Comparison of ENCODE assay signal across 13 cellular contexts in the genomic region with DNA sequence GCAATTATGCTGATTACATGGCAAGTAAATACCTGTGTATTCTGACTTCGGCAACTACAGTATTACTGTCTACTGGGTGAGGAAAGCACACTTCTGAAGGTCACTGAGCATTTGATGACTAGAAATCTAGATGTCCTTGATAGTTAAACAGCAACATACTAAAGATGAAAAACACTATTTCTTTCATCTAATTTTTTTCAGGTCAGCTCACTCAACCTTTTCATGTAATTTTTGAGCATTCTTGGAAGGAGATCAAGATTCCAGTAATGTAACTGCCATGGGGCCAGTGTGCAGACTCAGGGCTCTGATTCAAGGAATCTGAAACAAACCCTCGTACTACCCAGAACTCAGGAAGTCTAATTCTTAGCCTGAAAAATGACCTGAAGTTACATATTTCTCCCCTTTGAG.
DNase-seq lines count a peak whose midpoint lies in the region; ATAC-seq and TF ChIP-seq lines count a peak whose summit lies in the region.
"Had no signal": no experiment of that assay in that cellular context is flagged by ENCODE, and none has a peak within 500 bp of the region (broad histone marks: within the 10 kb centered on the region; RNA-seq: fewer than 3 reads in every experiment).

No MANE protein-coding gene starts in this region.

- H3K36me3 ChIP-seq in IMR-90 (ENCODE audit: control insufficient read depth, insufficient read depth, low read length) (no peaks in the 10 kb centered on the region), gastroesophageal sphincter (no peaks in the 10 kb centered on the region), Peyer's patch (no peaks in the 10 kb centered on the region), neuronal stem cell (replicated peaks in 1 of 2; ENCODE audit: control insufficient read depth in 2 of 2, insufficient read depth in 2 of 2, low read length in 2 of 2) (no peaks in the 10 kb centered on the region)
- H3K36me3 ChIP-seq: BE2C had no signal

- POLR2A ChIA-PET in CD4-positive, alpha-beta T cell (lab: Charles Lee), result interaction anchor here (0.9 to 1.5 kb wide), 4 partner anchors 14 to 358 kb away, joined by 3 to 4 read pairs (median 4); no protein-coding TSS in a partner anchor
- POLR2A ChIA-PET in IMR-90 (lab: Charles Lee; ENCODE audit: unreplicated experiment), result no interaction called here

- H3K14ac ChIP-seq in IMR-90 (replicated peaks; ENCODE audit: low read depth, low read length) (no peak overlapping the region), neuronal stem cell (ENCODE audit: low read length) (no peak overlapping the region)

- TF ChIP-seq POLR2A in IMR-90 (IDR thresholded peaks at IDR 0.05; ENCODE audit: low read depth, low read length), result no peak
- TF ChIP-seq POLR2A in gastroesophageal sphincter (IDR thresholded peaks at IDR 0.05), result no peak
- TF ChIP-seq POLR2A in Peyer's patch (IDR thresholded peaks at IDR 0.05), result no peak

- H3K4me3 ChIP-seq in IMR-90 (ENCODE audit: insufficient read depth, low read depth, low read length) (no peak overlapping the region), gastroesophageal sphincter (no peak overlapping the region), Peyer's patch (no peak overlapping the region), neuronal stem cell (ENCODE audit: low read length in 2 of 2) (no peak overlapping the region)
- H3K4me3 ChIP-seq: coronary artery had no signal

- in situ Hi-C loops in IMR-90 (cut with MboI; ENCODE audit: low sequenced_read_pairs), result no loop called here

- TF ChIP-seq EP300 in gastroesophageal sphincter (IDR thresholded peaks at IDR 0.05), result no peak

- peaks cover 12% of the 10 kb centered on the region for H3K4me1 ChIP-seq in IMR-90 (ENCODE audit: control insufficient read depth, insufficient read depth, low read length)
- peaks cover 0 to 6% (median 0%) of the 10 kb centered on the region in 3 donors for H3K4me1 ChIP-seq in gastroesophageal sphincter
- no peaks in the 10 kb centered on the region for H3K4me1 ChIP-seq in Peyer's patch
- H3K4me1 ChIP-seq in neuronal stem cell (ENCODE audit: control insufficient read depth in 2 of 2, insufficient read depth in 1 of 2, low read depth in 1 of 2, low read length in 2 of 2), result peaks cover 0 to 3% of the 10 kb centered on the region in 2 donors
- H3K4me1 ChIP-seq: BE2C had no signal

- WGBS in IMR-90 (ENCODE audit: extremely low coverage in 2 of 2, insufficient read length in 1 of 2), 2 experiments, result no CpG with 5 or more reads among the region's 2 CpGs
- 42 to 45% methylated on average over 2 of the region's 2 CpGs for WGBS in gastroesophageal sphincter (ENCODE audit: low coverage in 1 of 2), 2 donors
- WGBS in neuronal stem cell (ENCODE audit: extremely low coverage in 2 of 2, insufficient read length in 2 of 2, insufficient replicate concordance in 1 of 2), 2 donors, result no CpG with 5 or more reads among the region's 2 CpGs

- no peak for TF ChIP-seq RAD21 in IMR-90 (IDR thresholded peaks at IDR 0.05; ENCODE audit: low read length)

- H4K91ac ChIP-seq in IMR-90 (ENCODE audit: insufficient read depth, low read depth, low read length), result no peak overlapping the region
- no peak overlapping the region for H4K91ac ChIP-seq in neuronal stem cell (ENCODE audit: low read depth, low read length, poor library complexity)

- H3K27ac ChIP-seq in CD4-positive, alpha-beta T cell (ENCODE audit: low read depth, low read length), result no peak overlapping the region
- H3K27ac ChIP-seq in IMR-90 (ENCODE audit: insufficient read depth, low read length), result no peak overlapping the region
- no peak overlapping the region for H3K27ac ChIP-seq in gastroesophageal sphincter
- no peak overlapping the region for H3K27ac ChIP-seq in Peyer's patch
- no peak overlapping the region for H3K27ac ChIP-seq in neuronal stem cell (replicated peaks; ENCODE audit: low read length)
- H3K27ac ChIP-seq: coronary artery had no signal

- peak overlapping the region; percentile 61 for H3K4me3 Mint-ChIP-seq in CD4-positive, alpha-beta T cell
- H3K4me3 Mint-ChIP-seq in activated naive CD8-positive, alpha-beta T cell, result peak overlapping the region; percentile 58

- H3K27ac Mint-ChIP-seq in CD4-positive, alpha-beta T cell, result peak overlapping the region; percentile 69
- peak overlapping the region; percentile 70 for H3K27ac Mint-ChIP-seq in activated naive CD8-positive, alpha-beta T cell

- BruUV-seq in IMR-90 (replicated peaks; lab: Mats Ljungman, UMichigan), result no TSS peak

- no peak overlapping the region for H3K56ac ChIP-seq in IMR-90 (ENCODE audit: extremely low read depth, insufficient read depth, low read length)

- intact Hi-C loops in CD4-positive, alpha-beta T cell (cut with DNase I, micrococcal nuclease), result no loop called here
- intact Hi-C loops in IMR-90 (cut with micrococcal nuclease), result no loop called here

- peaks cover 5% of the 10 kb centered on the region; the same call in 1 of the 2 replicates for H3K9me1 ChIP-seq in IMR-90 (ENCODE audit: insufficient read depth, low read length)

- no peak overlapping the region for H4K5ac ChIP-seq in IMR-90 (ENCODE audit: low read depth, low read length)

- H3K18ac ChIP-seq in IMR-90 (ENCODE audit: low read depth, low read length) (no peak overlapping the region), neuronal stem cell (ENCODE audit: low read length) (no peak overlapping the region)

- DNase-seq in CD4-positive, alpha-beta T cell, result no peak
- DNase-seq in IMR-90, result peak; percentile 48
- DNase-seq in iris pigment epithelial cell (ENCODE audit: low read depth), result peak; percentile 83
- no peak for DNase-seq in Peyer's patch
- no peak for DNase-seq in AG08396 (ENCODE audit: low spot score)
- no peak for DNase-seq in neuronal stem cell (ENCODE audit: low spot score)
- DNase-seq: BE2C, immature natural killer cell, retina, substantia nigra had no signal

- H2AK5ac ChIP-seq in IMR-90 (ENCODE audit: low read depth, low read length), result no peak overlapping the region
- no peak overlapping the region for H2AK5ac ChIP-seq in neuronal stem cell (ENCODE audit: low read depth, low read length)

- H3K4me1 Mint-ChIP-seq in CD4-positive, alpha-beta T cell (ENCODE audit: low read depth), result peaks cover 35% of the 10 kb centered on the region
- H3K4me1 Mint-ChIP-seq in activated naive CD8-positive, alpha-beta T cell (ENCODE audit: low read depth), result peaks cover 49% of the 10 kb centered on the region

- CTCF ChIA-PET in CD4-positive, alpha-beta T cell (lab: Charles Lee), result interaction anchor here (0.6 to 1.2 kb wide), 5 partner anchors 9 to 300 kb away, joined by 3 to 4 read pairs (median 3); no protein-coding TSS in a partner anchor
- CTCF ChIA-PET in IMR-90 (lab: Yijun Ruan, JAX), result interaction anchor here (1.2 kb wide), 1 partner anchor 337 kb away, joined by 4 read pairs; no protein-coding TSS in a partner anchor

- no peaks in the 10 kb centered on the region for H3K27me3 Mint-ChIP-seq in CD4-positive, alpha-beta T cell
- H3K27me3 Mint-ChIP-seq in activated naive CD8-positive, alpha-beta T cell, result no peaks in the 10 kb centered on the region

- H2BK120ac ChIP-seq in IMR-90 (ENCODE audit: low read depth, low read length) (no peak overlapping the region), neuronal stem cell (ENCODE audit: low read depth, low read length) (no peak overlapping the region)

- peaks cover 20% of the 10 kb centered on the region for H3K9me3 ChIP-seq in CD4-positive, alpha-beta T cell (ENCODE audit: control insufficient read depth, low read length)
- H3K9me3 ChIP-seq in IMR-90 (ENCODE audit: control insufficient read depth, insufficient read depth, low read length), result peaks cover 4% of the 10 kb centered on the region
- peaks cover 0 to 16% (median 0%) of the 10 kb centered on the region in 3 donors for H3K9me3 ChIP-seq in gastroesophageal sphincter
- no peaks in the 10 kb centered on the region for H3K9me3 ChIP-seq in Peyer's patch
- peaks cover 5 to 11% of the 10 kb centered on the region in 2 donors for H3K9me3 ChIP-seq in neuronal stem cell (replicated peaks in 1 of 2; ENCODE audit: control insufficient read depth in 2 of 2, insufficient read depth in 1 of 2, low read depth in 1 of 2, low read length in 2 of 2)
- H3K9me3 ChIP-seq: BE2C had no signal

- H3K23ac ChIP-seq in IMR-90 (ENCODE audit: low read depth, low read length) (no peak overlapping the region), neuronal stem cell (ENCODE audit: low read depth, low read length, poor library complexity) (no peak overlapping the region)

- no peak for TF ChIP-seq CTCF in CD4-positive, alpha-beta T cell (IDR thresholded peaks at IDR 0.05)
- no peak for TF ChIP-seq CTCF in IMR-90 (conservative IDR thresholded peaks at IDR 0.05; ENCODE audit: low read depth, low read length)
- TF ChIP-seq CTCF in gastroesophageal sphincter (IDR thresholded peaks at IDR 0.05), result no peak
- no peak for TF ChIP-seq CTCF in Peyer's patch (IDR thresholded peaks at IDR 0.05)

- no peak overlapping the region for H2BK5ac ChIP-seq in IMR-90 (ENCODE audit: low read depth, low read length, poor library complexity, severe bottlenecking)
- no peak overlapping the region for H2BK5ac ChIP-seq in neuronal stem cell (ENCODE audit: low read length)

- H3K9ac ChIP-seq in IMR-90 (ENCODE audit: low read depth, low read length) (no peak overlapping the region), neuronal stem cell (ENCODE audit: low read depth, low read length, poor library complexity) (no peak overlapping the region)

- no peaks in the 10 kb centered on the region for H3K27me3 ChIP-seq in CD4-positive, alpha-beta T cell (ENCODE audit: control insufficient read depth, insufficient read depth, low read length)
- peaks cover 9% of the 10 kb centered on the region for H3K27me3 ChIP-seq in IMR-90 (ENCODE audit: control insufficient read depth, insufficient read depth, low read length)
- no peaks in the 10 kb centered on the region for H3K27me3 ChIP-seq in gastroesophageal sphincter
- H3K27me3 ChIP-seq in Peyer's patch, result no peaks in the 10 kb centered on the region
- H3K27me3 ChIP-seq in neuronal stem cell (ENCODE audit: control insufficient read depth in 3 of 3, insufficient read depth in 3 of 3, low read depth in 1 of 3, low read length in 3 of 3), result peaks cover 0 to 4% (median 0%) of the 10 kb centered on the region in 3 experiments
- H3K27me3 ChIP-seq: BE2C had no signal

- H3K36me3 Mint-ChIP-seq in CD4-positive, alpha-beta T cell (ENCODE audit: low read depth), result peaks cover 15% of the 10 kb centered on the region
- H3K36me3 Mint-ChIP-seq in activated naive CD8-positive, alpha-beta T cell, result peaks cover 18% of the 10 kb centered on the region

- H2BK20ac ChIP-seq in IMR-90 (ENCODE audit: low read depth, low read length), result no peak overlapping the region

- dilution Hi-C loops in IMR-90 (cut with HindIII; ENCODE audit: low sequenced_read_pairs, unreplicated experiment), result no loop called here

- no peak overlapping the region for H2BK15ac ChIP-seq in IMR-90 (ENCODE audit: low read depth, low read length)
- no peak overlapping the region for H2BK15ac ChIP-seq in neuronal stem cell (ENCODE audit: low read length)

- H4K20me1 ChIP-seq in IMR-90 (ENCODE audit: insufficient read depth, low read length), result peaks cover 8% of the 10 kb centered on the region; the same call in 1 of the 2 replicates

- no peak overlapping the region for H2BK12ac ChIP-seq in neuronal stem cell (ENCODE audit: low read length)

- 0 out of 2 replicates have a peak overlapping the region, but pooled peaks have one; percentile 21 for H3K4me2 ChIP-seq in IMR-90 (ENCODE audit: low read depth, low read length)
- H3K4me2 ChIP-seq in neuronal stem cell (ENCODE audit: insufficient read depth, low read length, poor library complexity, severe bottlenecking), result no peak overlapping the region

- H3K9me3 Mint-ChIP-seq in CD4-positive, alpha-beta T cell, result peaks cover 6% of the 10 kb centered on the region
- peaks cover 19% of the 10 kb centered on the region for H3K9me3 Mint-ChIP-seq in activated naive CD8-positive, alpha-beta T cell (ENCODE audit: low read depth)

- H2AK9ac ChIP-seq in IMR-90 (replicated peaks; ENCODE audit: low read depth, low read length, poor library complexity), result no peak overlapping the region

- H3K4ac ChIP-seq in IMR-90 (ENCODE audit: low read depth, low read length) (no peak overlapping the region), neuronal stem cell (ENCODE audit: low read length) (no peak overlapping the region)

- no peak overlapping the region for H4K8ac ChIP-seq in IMR-90 (ENCODE audit: low read depth in 2 of 2, low read length in 2 of 2)
- H4K8ac ChIP-seq in neuronal stem cell (ENCODE audit: low read depth, low read length), result no peak overlapping the region

- H3K79me1 ChIP-seq in IMR-90 (ENCODE audit: low read depth in 1 of 2, low read length in 2 of 2) (no peaks in the 10 kb centered on the region), neuronal stem cell (ENCODE audit: low read depth, low read length) (no peaks in the 10 kb centered on the region)

- H2AFZ ChIP-seq in IMR-90 (replicated peaks; ENCODE audit: low read length, poor library complexity), result no peak overlapping the region
- H2AFZ ChIP-seq in neuronal stem cell (ENCODE audit: low read length), result no peak overlapping the region

- ATAC-seq in CD4-positive, alpha-beta T cell (ENCODE audit: poor library complexity), result peak; percentile 26
- peak; percentile 67 for ATAC-seq in IMR-90 (ENCODE audit: low read depth)
- no peak for ATAC-seq in gastroesophageal sphincter

Comparison
In these comparisons a context has a peak if more than half of its experiments do, and no peak if none do; other contexts are left out.
1. DNase-seq: peak in IMR-90 (single experiment) and iris pigment epithelial cell (single experiment); none in CD4-positive, alpha-beta T cell (0 of 10), Peyer's patch (0 of 3), AG08396 (single experiment) and neuronal stem cell (single experiment).